In the genomic region with DNA sequence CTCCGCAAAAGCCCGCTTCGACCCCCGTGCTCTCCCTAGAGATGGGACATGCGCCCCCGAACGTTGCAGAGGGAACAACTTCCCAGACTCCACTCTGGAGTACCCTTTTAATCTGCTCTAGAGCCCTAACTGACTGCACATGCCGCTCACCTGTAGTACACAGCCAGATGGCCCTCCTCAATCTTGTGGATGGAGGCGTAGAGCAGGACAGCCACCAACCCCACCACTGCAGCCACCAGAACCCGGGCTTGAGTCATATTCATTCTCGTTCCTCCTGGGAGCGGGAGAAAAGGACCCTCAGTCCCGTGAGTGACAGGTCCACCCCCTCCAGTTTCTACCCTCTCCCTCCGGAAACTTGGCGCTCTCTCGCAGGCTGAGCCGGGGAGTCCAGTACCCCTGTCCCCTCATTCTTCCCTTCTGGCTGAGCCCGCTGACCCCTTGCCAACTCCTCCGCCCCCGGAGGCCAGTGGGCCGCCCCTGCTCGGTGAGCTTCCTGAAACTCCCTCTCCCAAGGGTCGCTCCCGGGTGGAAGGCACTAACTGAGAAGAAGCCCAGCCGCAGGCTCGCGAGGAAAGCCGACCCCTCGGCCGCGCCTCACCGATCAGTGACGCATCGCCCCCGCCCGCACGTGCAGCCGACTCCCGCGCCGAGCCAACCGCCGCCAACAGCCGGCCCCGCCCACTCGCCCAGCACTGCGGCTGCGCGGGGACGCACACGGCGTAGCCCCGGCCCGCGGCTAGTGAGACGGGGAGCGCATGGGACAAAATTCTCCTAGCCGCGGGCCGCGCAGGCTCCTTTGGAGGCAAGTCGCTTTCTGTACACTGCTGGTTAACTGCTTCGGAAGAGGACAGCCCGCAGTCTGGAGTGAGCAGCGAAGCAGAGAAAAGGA, we compare ENCODE assay signal across 8 cellular contexts. TPM values are rescaled to one million over a fixed set of nuclear protein-coding genes. Genes with fewer than 3 reads are reported as not detected.
DNase-seq lines count a peak whose midpoint lies in the region; ATAC-seq, FAIRE-seq and TF ChIP-seq lines count a peak whose summit lies in the region.

A gene (minus strand): TSS at position 666 of the 889 bp plus-strand sequence. CDS start 403 bp downstream, at position 263.

- peak within 1 kb of the TSS; percentile 84 for H3K4me3 ChIP-seq in BLaER1
- H3K4me3 ChIP-seq in HepG2 (replicated peaks in 1 of 3; ENCODE audit: insufficient read depth in 1 of 3, low read depth in 2 of 3, low read length in 3 of 3): peak within 1 kb of the TSS; percentile 72 to 83 (median 81)

- intact Hi-C loops in dendritic cell treated with granulocyte-macrophage colony-stimulating factor and Interleukin-4, amounts not matched to agents 40 ng/mL and 50 ng/mL, for 4 days (cut with micrococcal nuclease): loop anchor here (1.0 to 10.0 kb wide), 2 partner anchors 44 to 729 kb away; a partner anchor contains a TSS
- intact Hi-C loops in HepG2 (cut with micrococcal nuclease; ENCODE audit: unreplicated experiment): loop anchor here (5.0 kb wide), 1 partner anchor 83 kb away; no protein-coding TSS in a partner anchor

- H3K4me1 ChIP-seq in BLaER1: peaks cover 45% of the 10 kb centered on the region
- H3K4me1 ChIP-seq in HepG2 (ENCODE audit: insufficient read depth, low read length): peaks cover 45% of the 10 kb centered on the region

- FAIRE-seq in HepG2 (lab: Jason Lieb, UNC): no peak

- BruUV-seq in HepG2 (replicated peaks; lab: Mats Ljungman, UMichigan): TSS peak; percentile 53

- peak within 1 kb of the TSS; percentile 67 for H2AFZ ChIP-seq in HepG2 (ENCODE audit: low read length)

- peak within 1 kb of the TSS; percentile 90 for H3K4me3 Mint-ChIP-seq in dendritic cell treated with granulocyte-macrophage colony-stimulating factor and Interleukin-4, amounts not matched to agents 40 ng/mL and 50 ng/mL, for 4 days

- WGBS in HepG2 (ENCODE audit: low lambda C conversion rate): 1% methylated on average over 28 of the region's 65 CpGs

- ATAC-seq in GM19328 (IDR thresholded peaks at IDR 0.05; ENCODE audit: unreplicated experiment): peak; percentile 84
- ATAC-seq in HG03520 (IDR thresholded peaks at IDR 0.05; ENCODE audit: unreplicated experiment): peak; percentile 69
- ATAC-seq in HepG2: peak; percentile 93

- 0 out of 4 replicates have a peak, but pooled peaks of 1 of the 2 experiments have one; percentile 17 for TF ChIP-seq EP300 in HepG2 (IDR thresholded peaks at IDR 0.05; ENCODE audit: low read depth in 2 of 2, low read length in 2 of 2)
- 0 out of 2 replicates have a peak, but pooled peaks have one; percentile 27 for TF ChIP-seq EP300 in HepG2 (CRISPR knock-in tag; IDR thresholded peaks at IDR 0.05; ENCODE audit: borderline replicate concordance)

- peaks cover 47% of the 10 kb centered on the region for H3K36me3 Mint-ChIP-seq in dendritic cell treated with granulocyte-macrophage colony-stimulating factor and Interleukin-4, amounts not matched to agents 40 ng/mL and 50 ng/mL, for 4 days (ENCODE audit: low read depth)

- no peaks in the 10 kb centered on the region for H3K27me3 Mint-ChIP-seq in dendritic cell treated with granulocyte-macrophage colony-stimulating factor and Interleukin-4, amounts not matched to agents 40 ng/mL and 50 ng/mL, for 4 days

- H4K20me1 ChIP-seq in BLaER1: peaks cover 29% of the 10 kb centered on the region
- no peaks in the 10 kb centered on the region for H4K20me1 ChIP-seq in HepG2 (ENCODE audit: insufficient read depth, low read length)

- H3K79me2 ChIP-seq in HepG2 (ENCODE audit: insufficient read depth, low read length): peaks cover 55% of the 10 kb centered on the region

- in situ Hi-C loops in HepG2 (cut with HindIII; ENCODE audit: extremely low pct_ligation_motif_present, low pct_unique_long_range_greater_than_20kb): no loop called here

- H3K4me2 ChIP-seq in BLaER1: peak within 1 kb of the TSS; percentile 89
- peak within 1 kb of the TSS; percentile 84 for H3K4me2 ChIP-seq in HepG2 (ENCODE audit: low read depth, low read length)

- H3K27ac ChIP-seq in BLaER1 (peak within 1 kb of the TSS; percentile 92), HepG2 (ENCODE audit: extremely low read length, insufficient read depth, low read length) (peak within 1 kb of the TSS; percentile 81)

- CTCF ChIA-PET in HepG2 (lab: Yijun Ruan, JAX; ENCODE audit: low intra/inter-chr PET ratio, low total read pairs): no interaction called here

- H3K4me1 Mint-ChIP-seq in dendritic cell treated with granulocyte-macrophage colony-stimulating factor and Interleukin-4, amounts not matched to agents 40 ng/mL and 50 ng/mL, for 4 days (ENCODE audit: low read depth): peaks cover 57% of the 10 kb centered on the region

- no peaks in the 10 kb centered on the region for H3K9me3 ChIP-seq in BLaER1
- H3K9me3 ChIP-seq in HepG2 (ENCODE audit: low read length): no peaks in the 10 kb centered on the region

- DNase-seq in NCI-H748 treated with DMSO at 0.1 percent for 48 hours (lab: John Stamatoyannopoulos, UW) (peak; percentile 37), HepG2 (ENCODE audit: low spot score) (peak; percentile 81)
- DNase-seq in activated CD4-positive, alpha-beta T cell treated with anti-CD3 and anti-CD28 coated beads, Interleukin-2, amount 50 U/mL, for 24 hours (ENCODE audit: low read depth in 1 of 2, low spot score in 1 of 2): peak; percentile 85 to 88
- DNase-seq in stimulated activated CD4-positive, alpha-beta T cell treated with anti-CD3 and anti-CD28 coated beads, Interleukin-2, amount 100 ng/mL, for 48 hours: peak; percentile 92 to 95

- TF ChIP-seq CTCF in HepG2 (CRISPR knock-in tag; IDR thresholded peaks at IDR 0.05): 0 out of 2 replicates have a peak, but pooled peaks have one; percentile 12

- H3K9ac ChIP-seq in BLaER1: peak within 1 kb of the TSS; percentile 87
- peak within 1 kb of the TSS; percentile 87 for H3K9ac ChIP-seq in HepG2 (ENCODE audit: insufficient read depth, low read depth, low read length)

- H3K36me3 ChIP-seq in BLaER1 (peaks cover 46% of the 10 kb centered on the region), HepG2 (replicated peaks in 1 of 2; ENCODE audit: control insufficient read depth in 1 of 2, insufficient read depth in 2 of 2, low read length in 2 of 2) (peaks cover 0 to 13% of the 10 kb centered on the region in 2 experiments; a peak in 4 of 5 replicates)

- H3K9me3 Mint-ChIP-seq in dendritic cell treated with granulocyte-macrophage colony-stimulating factor and Interleukin-4, amounts not matched to agents 40 ng/mL and 50 ng/mL, for 4 days: no peaks in the 10 kb centered on the region

- H3K27me3 ChIP-seq in BLaER1 (no peaks in the 10 kb centered on the region), HepG2 (ENCODE audit: control insufficient read depth in 1 of 2, insufficient read depth in 2 of 2, low read length in 2 of 2) (no peaks in the 10 kb centered on the region; a peak in 1 of 5 replicates)

- no peak; the same call in 1 of the 2 replicates for TF ChIP-seq RAD21 in HepG2 (CRISPR knock-in tag; IDR thresholded peaks at IDR 0.05)

- peak within 1 kb of the TSS; percentile 96 for H3K27ac Mint-ChIP-seq in dendritic cell treated with granulocyte-macrophage colony-stimulating factor and Interleukin-4, amounts not matched to agents 40 ng/mL and 50 ng/mL, for 4 days

- peak; percentile 84 for TF ChIP-seq POLR2A in HepG2 (IDR thresholded peaks at IDR 0.05; ENCODE audit: insufficient read depth in 1 of 2, low read depth in 2 of 2, low read length in 2 of 2)

- POLR2A ChIA-PET in HepG2 (lab: Yijun Ruan, JAX): interaction anchor here (0.6 to 1.0 kb wide), 2 partner anchors 21 to 84 kb away, joined by 3 to 4 read pairs; no protein-coding TSS in a partner anchor

TF ChIP-seq in HepG2, 621 proteins besides CTCF, POLR2A, EP300 and RAD21 (continues in another document):
- TF ChIP-seq ZNF10 (CRISPR knock-in tag; IDR thresholded peaks at IDR 0.05; ENCODE audit: borderline replicate concordance, low read depth): no peak
- no peak for TF ChIP-seq NCOA5 (CRISPR knock-in tag; IDR thresholded peaks at IDR 0.05)
- TF ChIP-seq KLF9 (CRISPR knock-in tag; IDR thresholded peaks at IDR 0.05; ENCODE audit: low read depth): peak; percentile 57; the same call in 1 of the 2 replicates
- TF ChIP-seq, protein P1, sequence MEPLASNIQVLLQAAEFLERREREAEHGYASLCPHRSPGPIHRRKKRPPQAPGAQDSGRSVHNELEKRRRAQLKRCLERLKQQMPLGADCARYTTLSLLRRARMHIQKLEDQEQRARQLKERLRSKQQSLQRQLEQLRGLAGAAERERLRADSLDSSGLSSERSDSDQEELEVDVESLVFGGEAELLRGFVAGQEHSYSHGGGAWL (CRISPR knock-in tag; IDR thresholded peaks at IDR 0.05): peak; percentile 95; the same call in 1 of the 2 replicates
- TF ChIP-seq ADNP (CRISPR knock-in tag; IDR thresholded peaks at IDR 0.05): no peak
- TF ChIP-seq ZBTB38 (CRISPR knock-in tag; IDR thresholded peaks at IDR 0.05): peak; percentile 86
- TF ChIP-seq ISL2 (CRISPR knock-in tag; IDR thresholded peaks at IDR 0.05): no peak
- no peak; the same call in 1 of the 2 replicates for TF ChIP-seq ZNF614 (CRISPR knock-in tag; IDR thresholded peaks at IDR 0.05; ENCODE audit: borderline replicate concordance)
- TF ChIP-seq MBD4 (IDR thresholded peaks at IDR 0.05; ENCODE audit: borderline replicate concordance, low read length): no peak
- peak; percentile 30; the same call in 1 of the 2 replicates for TF ChIP-seq ZNF430 (CRISPR knock-in tag; IDR thresholded peaks at IDR 0.05)

RNA-seq across cellular contexts. Expression of the gene that starts here (rescaled TPM):
- total RNA-seq in HepG2 (2016; rRNA removed; fragmentation: Illumina TruSeq; extraction: Trizol): 46.9 and 69.3 TPM in 2 replicates
- 5.5 and 7.0 TPM in 2 replicates for total RNA-seq in HepG2 (2016; cell fraction: cytosol; rRNA removed; fragmentation: Illumina TruSeq; extraction: Trizol; ENCODE audit: low read depth)
- 46.1 and 69.2 TPM in 2 replicates for total RNA-seq in HepG2 (2016; cell fraction: insoluble cytoplasmic fraction; rRNA removed; fragmentation: Illumina TruSeq; extraction: Trizol)
- total RNA-seq in HepG2 (2016; cell fraction: membrane; rRNA removed; fragmentation: Illumina TruSeq; extraction: Trizol): 19.6 and 23.2 TPM in 2 replicates
- 69.4 and 73.7 TPM in 2 replicates for total RNA-seq in HepG2 (2016; cell fraction: nucleus; rRNA removed; fragmentation: Illumina TruSeq; extraction: Trizol)
- polyA plus RNA-seq in HepG2 (2011; rRNA removed): 56.8 and 61.3 TPM in 2 replicates
- polyA plus RNA-seq in HepG2 (2011; cell fraction: cytosol; rRNA removed): 37.8 and 56.8 TPM in 2 replicates
- 18.0 and 23.0 TPM in 2 replicates for polyA plus RNA-seq in HepG2 (2011; cell fraction: nucleus; rRNA removed)
- polyA plus RNA-seq in HepG2 (2012): 99.8 and 100 TPM in 2 replicates
- polyA plus RNA-seq in HepG2 (2016; cell fraction: cytosol; fragmentation: Illumina TruSeq; extraction: Trizol; ENCODE audit: low read depth): 5.5 and 6.1 TPM in 2 replicates
- polyA plus RNA-seq in HepG2 (2016; cell fraction: insoluble cytoplasmic fraction; fragmentation: Illumina TruSeq; extraction: Trizol; ENCODE audit: low read depth): 41.5 and 42.1 TPM in 2 replicates
- polyA plus RNA-seq in HepG2 (2016; cell fraction: membrane; fragmentation: Illumina TruSeq; extraction: Trizol; ENCODE audit: low read depth): 12.8 and 13.4 TPM in 2 replicates
- polyA plus RNA-seq in HepG2 (2016; cell fraction: nucleus; fragmentation: Illumina TruSeq; extraction: Trizol; ENCODE audit: insufficient read depth, low read depth): 61.4 and 69.1 TPM in 2 replicates
- polyA minus RNA-seq in HepG2 (2011; rRNA and poly(A)+ RNA removed; ENCODE audit: low replicate concordance): 18.3 and 32.9 TPM in 2 replicates
- 32.7 and 42.3 TPM in 2 replicates for polyA minus RNA-seq in HepG2 (2011; cell fraction: cytosol; rRNA and poly(A)+ RNA removed)
- polyA minus RNA-seq in HepG2 (2011; cell fraction: nucleus; rRNA and poly(A)+ RNA removed): 15.5 and 28.8 TPM in 2 replicates

Comparison
In these comparisons a context has a peak if more than half of its experiments do, and no peak if none do; other contexts are left out.
1. Peak in every context shown above with its lines: DNase-seq, ATAC-seq, H3K4me3 ChIP-seq and H3K27ac ChIP-seq.
2. DNase-seq: peak in every context shown above with its lines; median percentile 94 in stimulated activated CD4-positive, alpha-beta T cell treated with anti-CD3 and anti-CD28 coated beads, Interleukin-2, amount 100 ng/mL, for 48 hours; 86 in activated CD4-positive, alpha-beta T cell treated with anti-CD3 and anti-CD28 coated beads, Interleukin-2, amount 50 U/mL, for 24 hours; 81 in HepG2; 37 in NCI-H748 treated with DMSO at 0.1 percent for 48 hours.